ENCODE assay signal across 19 cellular contexts in genomic region chr3:43222594-43222993, GRCh38.
"Had no signal": no experiment of that assay in that cellular context is flagged by ENCODE, and none has a peak within 500 bp of the region (broad histone marks: within the 10 kb centered on the region; RNA-seq: fewer than 3 reads in every experiment).

No MANE protein-coding gene starts in this region.

- ATAC-seq: left ventricle myocardium superior; natural killer cell treated with Interleukin-12 subunit alpha and Interleukin-12 subunit beta and Interleukin-15 and Interleukin-18, amount 100 ng/mL, for 72 hours; WTC11 had no signal

- DNase-seq: activated CD4-positive, alpha-beta memory T cell treated with anti-CD3 and anti-CD28 coated beads for 36 hours; aorta; cerebellar nuclear complex; effector memory CD4-positive, alpha-beta T cell; foreskin melanocyte; kidney glomerular epithelial cell; left ventricle myocardium superior; nucleus accumbens; posterior cingulate gyrus; retina; SIG-M5; stimulated activated CD4-positive, alpha-beta T cell treated with anti-CD3 and anti-CD28 coated beads, Interleukin-12 subunit alpha, Interleukin-12 subunit beta, amount 100 ng/mL, for 4 hours; stimulated activated CD4-positive, alpha-beta T cell treated with anti-CD3 and anti-CD28 coated beads, Interleukin-2, amount 100 ng/mL, for 24 hours; substantia nigra; trophoblast cell had no signal

- H3K4me3 Mint-ChIP-seq: activated CD4-positive, alpha-beta memory T cell treated with anti-CD3 and anti-CD28 coated beads for 36 hours; dendritic cell treated with granulocyte-macrophage colony-stimulating factor and Interleukin-4, amounts not matched to agents 40 ng/mL and 50 ng/mL, for 4 days; memory B cell; natural killer cell treated with Interleukin-12 subunit alpha and Interleukin-12 subunit beta and Interleukin-15 and Interleukin-18, amount 100 ng/mL, for 72 hours; WTC11 had no signal

- H3K4me1 Mint-ChIP-seq: memory B cell, WTC11 had no signal

- H3K27ac Mint-ChIP-seq: activated CD4-positive, alpha-beta memory T cell treated with anti-CD3 and anti-CD28 coated beads for 36 hours; dendritic cell treated with granulocyte-macrophage colony-stimulating factor and Interleukin-4, amounts not matched to agents 40 ng/mL and 50 ng/mL, for 4 days; memory B cell; WTC11 had no signal

- H3K9me3 Mint-ChIP-seq: dendritic cell treated with granulocyte-macrophage colony-stimulating factor and Interleukin-4, amounts not matched to agents 40 ng/mL and 50 ng/mL, for 4 days had no signal

- H3K27me3 Mint-ChIP-seq: activated CD4-positive, alpha-beta memory T cell treated with anti-CD3 and anti-CD28 coated beads for 36 hours; dendritic cell treated with granulocyte-macrophage colony-stimulating factor and Interleukin-4, amounts not matched to agents 40 ng/mL and 50 ng/mL, for 4 days had no signal
